ENCODE assay signal across 10 cellular contexts in genomic region chr10:75397571-75397921, GRCh38. TPM values are rescaled to one million over a fixed set of nuclear protein-coding genes. Genes with fewer than 3 reads are reported as not detected.
A peak's percentile ranks its signal among the peaks of the same experiment; 100 is the strongest.
DNase-seq lines count a peak whose midpoint lies in the region; ATAC-seq, FAIRE-seq and TF ChIP-seq lines count a peak whose summit lies in the region.
"Had no signal": no experiment of that assay in that cellular context is flagged by ENCODE, and none has a peak within 500 bp of the region (broad histone marks: within the 10 kb centered on the region; RNA-seq: fewer than 3 reads in every experiment).

No MANE protein-coding gene starts in this region.

- H2AFZ ChIP-seq in endothelial cell of umbilical vein (ENCODE audit: low read depth, low read length), result no peak overlapping the region

- peaks cover 87% of the 10 kb centered on the region for H3K27me3 Mint-ChIP-seq in stimulated activated naive CD8-positive, alpha-beta T cell treated with anti-CD3 and anti-CD28 coated beads, Interleukin-15, amount 100 ng/mL, for 72 hours
- peaks cover 40 to 67% (median 42%) of the 10 kb centered on the region in 5 donors for H3K27me3 Mint-ChIP-seq in naive thymus-derived CD4-positive, alpha-beta T cell

- H3K36me3 ChIP-seq in HUES6 (ENCODE audit: control insufficient read depth, insufficient read depth, low read length) (no peaks in the 10 kb centered on the region), endothelial cell of umbilical vein (ENCODE audit: control insufficient read depth in 2 of 2, extremely low read depth in 1 of 2, insufficient read depth in 2 of 2, low read length in 2 of 2) (no peaks in the 10 kb centered on the region), thymus (ENCODE audit: control insufficient read depth, insufficient read depth) (no peaks in the 10 kb centered on the region)
- no peaks in the 10 kb centered on the region for H3K36me3 ChIP-seq in naive thymus-derived CD4-positive, alpha-beta T cell (ENCODE audit: control insufficient read depth in 2 of 3, insufficient read depth in 3 of 3, low read length in 3 of 3)

- peak overlapping the region; percentile 60 for H3K4me2 ChIP-seq in endothelial cell of umbilical vein (ENCODE audit: insufficient read depth, low read length)

- DNase-seq in endothelial cell of umbilical vein (ENCODE audit: low read depth, low spot score), result peak; percentile 15
- peak; percentile 14 for DNase-seq in medulla oblongata (ENCODE audit: extremely low spot score)
- DNase-seq in NCI-H774 (lab: John Stamatoyannopoulos, UW), result no peak
- no peak for DNase-seq in stimulated activated naive CD8-positive, alpha-beta T cell treated with anti-CD3 and anti-CD28 coated beads, Interleukin-15, amount 100 ng/mL, for 72 hours
- DNase-seq in naive thymus-derived CD4-positive, alpha-beta T cell, result no peak

- H3K4me1 Mint-ChIP-seq in stimulated activated naive CD8-positive, alpha-beta T cell treated with anti-CD3 and anti-CD28 coated beads, Interleukin-15, amount 100 ng/mL, for 72 hours, result peaks cover 27% of the 10 kb centered on the region
- H3K4me1 Mint-ChIP-seq in naive thymus-derived CD4-positive, alpha-beta T cell, result peaks cover 11 to 26% (median 24%) of the 10 kb centered on the region in 7 donors

- WGBS in thymus, result 94% methylated on average over 16 of the region's 16 CpGs

- CTCF ChIA-PET in endothelial cell of umbilical vein (lab: Charles Lee), result interaction anchor here (1.6 to 4.9 kb wide), 3 partner anchors 33 to 1149 kb away, joined by 4 to 41 read pairs (median 9); partner anchors contain the start of gene LRMDA
- CTCF ChIA-PET in naive thymus-derived CD4-positive, alpha-beta T cell (lab: Charles Lee), result no interaction called here

- intact Hi-C loops in endothelial cell of umbilical vein (cut with micrococcal nuclease), result loop anchor here (5.0 kb wide), 2 partner anchors 165 to 1715 kb away; no protein-coding TSS in a partner anchor
- intact Hi-C loops in naive thymus-derived CD4-positive, alpha-beta T cell (cut with micrococcal nuclease), result loop anchor here in 1 of 2 donors (5.0 kb wide), 1 partner anchor 100 kb away; no protein-coding TSS in a partner anchor

- POLR2A ChIA-PET in endothelial cell of umbilical vein (lab: Charles Lee), result no interaction called here
- POLR2A ChIA-PET in naive thymus-derived CD4-positive, alpha-beta T cell (lab: Charles Lee), result interaction anchor here (0.6 kb wide), 1 partner anchor 19 kb away, joined by 8 read pairs; no protein-coding TSS in a partner anchor

- peaks cover 12% of the 10 kb centered on the region for H3K79me2 ChIP-seq in endothelial cell of umbilical vein (ENCODE audit: control insufficient read depth, insufficient read depth, low read length)

- H4K20me1 ChIP-seq in endothelial cell of umbilical vein (replicated peaks; ENCODE audit: control insufficient read depth, extremely low read depth, insufficient read depth, low read length), result no peaks in the 10 kb centered on the region

- H3K9ac ChIP-seq in HUES6 (ENCODE audit: low read length) (peak overlapping the region; percentile 59), endothelial cell of umbilical vein (replicated peaks; ENCODE audit: extremely low read depth, insufficient read depth, low read length) (peak overlapping the region; percentile 25)

- H3K4me3 Mint-ChIP-seq in stimulated activated naive CD8-positive, alpha-beta T cell treated with anti-CD3 and anti-CD28 coated beads, Interleukin-15, amount 100 ng/mL, for 72 hours, result no peak overlapping the region
- peak overlapping the region in 2 of 10 donors; percentile 2 to 57 for H3K4me3 Mint-ChIP-seq in naive thymus-derived CD4-positive, alpha-beta T cell

- no peak overlapping the region for H3K27ac Mint-ChIP-seq in stimulated activated naive CD8-positive, alpha-beta T cell treated with anti-CD3 and anti-CD28 coated beads, Interleukin-15, amount 100 ng/mL, for 72 hours
- H3K27ac Mint-ChIP-seq in naive thymus-derived CD4-positive, alpha-beta T cell, result no peak overlapping the region

- H3K27me3 ChIP-seq in HUES6 (ENCODE audit: control insufficient read depth, insufficient read depth, low read length) (peaks cover 93% of the 10 kb centered on the region), endothelial cell of umbilical vein (ENCODE audit: control insufficient read depth in 2 of 2, insufficient read depth in 2 of 2, low read length in 2 of 2) (peaks cover 6 to 25% of the 10 kb centered on the region in 2 experiments), thymus (ENCODE audit: control insufficient read depth, insufficient read depth) (peaks cover 72% of the 10 kb centered on the region)
- peaks cover 0 to 5% of the 10 kb centered on the region in 2 donors for H3K27me3 ChIP-seq in naive thymus-derived CD4-positive, alpha-beta T cell (ENCODE audit: control insufficient read depth in 2 of 2, insufficient read depth in 2 of 2, low read length in 2 of 2)

- no peak for TF ChIP-seq CTCF in endothelial cell of umbilical vein (IDR thresholded peaks at IDR 0.05; ENCODE audit: extremely low read depth in 1 of 2, insufficient read depth in 1 of 2, low read depth in 1 of 2, low read length in 2 of 2)

- no TSS peak for BruUV-seq in endothelial cell of umbilical vein (replicated peaks; lab: Mats Ljungman, UMichigan)

- H3K4me1 ChIP-seq in HUES6 (ENCODE audit: control insufficient read depth, insufficient read depth, low read length) (peaks cover 10% of the 10 kb centered on the region), endothelial cell of umbilical vein (ENCODE audit: control insufficient read depth, extremely low read depth, insufficient read depth, low read length) (peaks cover 37% of the 10 kb centered on the region), thymus (ENCODE audit: control insufficient read depth, insufficient read depth, low read length) (peaks cover under 1% of the 10 kb centered on the region)
- H3K4me1 ChIP-seq in naive thymus-derived CD4-positive, alpha-beta T cell (ENCODE audit: control insufficient read depth in 2 of 2, insufficient read depth in 2 of 2, low read length in 2 of 2), result peaks cover 6 to 8% of the 10 kb centered on the region in 2 donors

- H3K9me1 ChIP-seq in endothelial cell of umbilical vein (replicated peaks; ENCODE audit: control insufficient read depth, extremely low read depth, insufficient read depth, low read length), result no peaks in the 10 kb centered on the region

- TF ChIP-seq POLR2A in endothelial cell of umbilical vein (IDR thresholded peaks at IDR 0.05; ENCODE audit: low read depth, low read length), result no peak

- H3K36me3 Mint-ChIP-seq in naive thymus-derived CD4-positive, alpha-beta T cell, result peaks cover 0 to 5% (median 0%) of the 10 kb centered on the region in 5 donors

- peak overlapping the region; percentile 78 for H3K4me3 ChIP-seq in HUES6 (ENCODE audit: low read depth, low read length)
- H3K4me3 ChIP-seq in endothelial cell of umbilical vein (replicated peaks in 1 of 3; ENCODE audit: insufficient read depth in 1 of 3, low read depth in 1 of 3, low read length in 3 of 3), result peak overlapping the region; percentile 12 to 44 (median 39)
- no peak overlapping the region for H3K4me3 ChIP-seq in thymus (ENCODE audit: low read length)
- H3K4me3 ChIP-seq in naive thymus-derived CD4-positive, alpha-beta T cell (ENCODE audit: low read length), result no peak overlapping the region

- dilution Hi-C loops in endothelial cell of umbilical vein (cut with MboI; ENCODE audit: extremely low pct_ligation_motif_present, low sequenced_read_pairs), result no loop called here

- H3K27ac ChIP-seq in HUES6 (ENCODE audit: low read depth, low read length) (no peak overlapping the region), endothelial cell of umbilical vein (ENCODE audit: insufficient read depth, low read depth, low read length) (no peak overlapping the region), thymus (ENCODE audit: low read depth) (peak overlapping the region; percentile 68)
- H3K27ac ChIP-seq in naive thymus-derived CD4-positive, alpha-beta T cell (ENCODE audit: low read depth, low read length), result no peak overlapping the region
- H3K27ac ChIP-seq: HL-60 had no signal

- no peak for ATAC-seq in stimulated activated naive CD8-positive, alpha-beta T cell treated with anti-CD3 and anti-CD28 coated beads, Interleukin-15, amount 100 ng/mL, for 72 hours
- ATAC-seq in naive thymus-derived CD4-positive, alpha-beta T cell, result no peak
- no peak for ATAC-seq in HG02885 (IDR thresholded peaks at IDR 0.05; ENCODE audit: poor library complexity, unreplicated experiment)

- FAIRE-seq in endothelial cell of umbilical vein (lab: Jason Lieb, UNC), result no peak
- FAIRE-seq: endometrium had no signal

- H3K9me3 ChIP-seq in HUES6 (ENCODE audit: control insufficient read depth, insufficient read depth, low read depth, low read length) (no peaks in the 10 kb centered on the region), endothelial cell of umbilical vein (replicated peaks; ENCODE audit: control insufficient read depth, insufficient read depth, low read length) (no peaks in the 10 kb centered on the region), thymus (ENCODE audit: control insufficient read depth) (no peaks in the 10 kb centered on the region)
- H3K9me3 ChIP-seq in naive thymus-derived CD4-positive, alpha-beta T cell (ENCODE audit: control insufficient read depth in 2 of 3, low read length in 3 of 3), result no peaks in the 10 kb centered on the region

- no peaks in the 10 kb centered on the region for H3K9me3 Mint-ChIP-seq in stimulated activated naive CD8-positive, alpha-beta T cell treated with anti-CD3 and anti-CD28 coated beads, Interleukin-15, amount 100 ng/mL, for 72 hours
- H3K9me3 Mint-ChIP-seq in naive thymus-derived CD4-positive, alpha-beta T cell, result peaks cover 0 to 3% (median 0%) of the 10 kb centered on the region in 11 donors

RNA-seq across cellular contexts. Expression of gene ZNF503, which starts 4.0 kb away (rescaled TPM):
- total RNA-seq in endothelial cell of umbilical vein, result 2.2 and 2.7 TPM in 2 replicates
- polyA plus RNA-seq in endothelial cell of umbilical vein (0.58 and 0.73 TPM in 2 replicates), thymus (7.7 TPM)
- 0.28 and 0.37 TPM in 2 replicates for polyA plus RNA-seq in endothelial cell of umbilical vein (2011; cell fraction: cytosol; rRNA removed)
- 0.37 and 0.39 TPM in 2 replicates for polyA plus RNA-seq in endothelial cell of umbilical vein (2011; cell fraction: nucleus; rRNA removed)
- polyA plus RNA-seq in endothelial cell of umbilical vein (2012), result 0.23 and 0.45 TPM in 2 replicates
- 0.40 and 0.66 TPM in 2 replicates for polyA minus RNA-seq in endothelial cell of umbilical vein
- polyA minus RNA-seq in endothelial cell of umbilical vein (2011; cell fraction: cytosol; rRNA and poly(A)+ RNA removed), result 6.3 TPM
- polyA minus RNA-seq in endothelial cell of umbilical vein (2011; cell fraction: nucleus; rRNA and poly(A)+ RNA removed), result 0.48 and 1.2 TPM in 2 replicates
- 1 to 10 TPM in 1 of 5 experiments, under 1 TPM in 3, not detected in 1; 0.07 to 3.6 (median 0.54) TPM for total RNA-seq in naive thymus-derived CD4-positive, alpha-beta T cell
- polyA plus RNA-seq in naive thymus-derived CD4-positive, alpha-beta T cell, result not detected

RNA-seq across cellular contexts. Expression of gene LRMDA, which starts 33.9 kb away (rescaled TPM):
- 5.1 and 9.7 TPM in 2 replicates for total RNA-seq in endothelial cell of umbilical vein
- polyA plus RNA-seq in endothelial cell of umbilical vein (7.0 and 18.0 TPM in 2 replicates), thymus (4.6 TPM)
- 5.3 and 11.2 TPM in 2 replicates for polyA plus RNA-seq in endothelial cell of umbilical vein (2011; cell fraction: cytosol; rRNA removed)
- polyA plus RNA-seq in endothelial cell of umbilical vein (2011; cell fraction: nucleus; rRNA removed), result 3.7 and 6.1 TPM in 2 replicates
- 0.27 and 1.6 TPM in 2 replicates for polyA plus RNA-seq in endothelial cell of umbilical vein (2012)
- polyA minus RNA-seq in endothelial cell of umbilical vein, result 6.9 and 22.5 TPM in 2 replicates
- not detected for polyA minus RNA-seq in endothelial cell of umbilical vein (2011; cell fraction: cytosol; rRNA and poly(A)+ RNA removed)
- 23.9 and 26.9 TPM in 2 replicates for polyA minus RNA-seq in endothelial cell of umbilical vein (2011; cell fraction: nucleus; rRNA and poly(A)+ RNA removed)
- 10 to 100 TPM in 1 of 5 experiments, 1 to 10 TPM in 1, under 1 TPM in 1, not detected in 2; 0.57 to 14.9 (median 3.0) TPM for total RNA-seq in naive thymus-derived CD4-positive, alpha-beta T cell
- not detected for polyA plus RNA-seq in naive thymus-derived CD4-positive, alpha-beta T cell

Comparison
In these comparisons a context has a peak if more than half of its experiments do, and no peak if none do; other contexts are left out.
1. H3K4me3 ChIP-seq: peak in HUES6 (single experiment) and endothelial cell of umbilical vein (3 of 3); none in thymus (single experiment) and naive thymus-derived CD4-positive, alpha-beta T cell (single experiment).
2. DNase-seq: peak in endothelial cell of umbilical vein (single experiment) and medulla oblongata (single experiment); none in NCI-H774 (single experiment), stimulated activated naive CD8-positive, alpha-beta T cell treated with anti-CD3 and anti-CD28 coated beads, Interleukin-15, amount 100 ng/mL, for 72 hours (0 of 2) and naive thymus-derived CD4-positive, alpha-beta T cell (0 of 9).